ENCODE assay signal across 10 cellular contexts in genomic region chr2:54666741-54667639, GRCh38. TPM values are rescaled to one million over a fixed set of nuclear protein-coding genes. Genes with fewer than 3 reads are reported as not detected.
DNase-seq lines count a peak whose midpoint lies in the region; ATAC-seq and TF ChIP-seq lines count a peak whose summit lies in the region.
"Had no signal": no experiment of that assay in that cellular context is flagged by ENCODE, and none has a peak within 500 bp of the region (broad histone marks: within the 10 kb centered on the region; RNA-seq: fewer than 3 reads in every experiment).

No MANE protein-coding gene starts in this region.

- peaks cover 6% of the 10 kb centered on the region for H3K27me3 Mint-ChIP-seq in HFFc6 (ENCODE audit: insufficient read depth)
- H3K27me3 Mint-ChIP-seq in immature natural killer cell (ENCODE audit: low read depth in 3 of 3): peaks cover 0 to 15% (median 2%) of the 10 kb centered on the region in 3 donors

- H3K27ac Mint-ChIP-seq in HFFc6 (peak overlapping the region; percentile 85), immature natural killer cell (peak overlapping the region in 4 of 6 donors; percentile 5 to 80 (median 38))

- peaks cover 48% of the 10 kb centered on the region for H3K4me1 ChIP-seq in body of pancreas
- peaks cover 36 to 44% of the 10 kb centered on the region in 2 donors for H3K4me1 ChIP-seq in gastrocnemius medialis

- no peaks in the 10 kb centered on the region for H3K9me3 ChIP-seq in body of pancreas
- H3K9me3 ChIP-seq in gastrocnemius medialis: no peaks in the 10 kb centered on the region

- peaks cover 63% of the 10 kb centered on the region for H3K4me1 Mint-ChIP-seq in HFFc6 (ENCODE audit: low read depth)
- H3K4me1 Mint-ChIP-seq in immature natural killer cell: peaks cover 16 to 21% of the 10 kb centered on the region in 2 donors

- intact Hi-C loops in body of pancreas (cut with DNase I) (no loop called here), gastrocnemius medialis (cut with DNase I; ENCODE audit: low total_unique reads) (loop anchor here (1.0 to 10.0 kb wide), 2 partner anchors 171 to 348 kb away; no protein-coding TSS in a partner anchor)

- WGBS in body of pancreas, 2 donors: 61 to 62% methylated on average over 10 of the region's 10 CpGs

- no peak overlapping the region for H3K4me3 ChIP-seq in body of pancreas
- H3K4me3 ChIP-seq in gastrocnemius medialis: peak overlapping the region in 1 of 4 donors; percentile 14

- no peak for TF ChIP-seq CTCF in HFFc6 (IDR thresholded peaks at IDR 0.05)
- TF ChIP-seq CTCF in body of pancreas (IDR thresholded peaks at IDR 0.05): no peak
- TF ChIP-seq CTCF in gastrocnemius medialis (IDR thresholded peaks at IDR 0.05 in 4 of 5, conservative IDR thresholded peaks at IDR 0.05 in 1 of 5): no peak

- no peaks in the 10 kb centered on the region for H3K27me3 ChIP-seq in body of pancreas
- no peaks in the 10 kb centered on the region for H3K27me3 ChIP-seq in gastrocnemius medialis

- peak overlapping the region; percentile 8 to 66 (median 56) for H3K27ac ChIP-seq in body of pancreas
- H3K27ac ChIP-seq in gastrocnemius medialis: peak overlapping the region; percentile 67 to 73 (median 71)

- peak; percentile 5 for DNase-seq in HFFc6
- DNase-seq in body of pancreas: peak; percentile 33 to 76 (median 65)
- DNase-seq in immature natural killer cell: no peak
- no peak for DNase-seq in gastrocnemius medialis
- DNase-seq in germinal center (ENCODE audit: low spot score): no peak
- no peak for DNase-seq in NOMO-1 treated with DMSO at 0.1 percent for 48 hours (lab: John Stamatoyannopoulos, UW; ENCODE audit: unreplicated experiment)
- no peak for DNase-seq in NCI-H526 treated with DMSO at 0.1 percent for 48 hours (lab: John Stamatoyannopoulos, UW)
- DNase-seq: GDM1; stimulated activated CD4-positive, alpha-beta T cell treated with anti-CD3 and anti-CD28 coated beads, Interleukin-4, amount 100 ng/mL, for 1 hour had no signal

- H3K9me3 Mint-ChIP-seq in HFFc6: no peaks in the 10 kb centered on the region
- H3K9me3 Mint-ChIP-seq in immature natural killer cell: no peaks in the 10 kb centered on the region

- no peak for TF ChIP-seq POLR2A in body of pancreas (IDR thresholded peaks at IDR 0.05)
- no peak for TF ChIP-seq POLR2A in gastrocnemius medialis (IDR thresholded peaks at IDR 0.05)

- H3K36me3 ChIP-seq in body of pancreas (replicated peaks in 1 of 2; ENCODE audit: insufficient read depth in 1 of 2, low read depth in 2 of 2): peaks cover 0 to 13% of the 10 kb centered on the region in 2 donors
- H3K36me3 ChIP-seq in gastrocnemius medialis: peaks cover 0 to 72% of the 10 kb centered on the region in 2 donors

- ATAC-seq in body of pancreas (peak; percentile 73), gastrocnemius medialis (peak; percentile 31 to 37), GM18498 (IDR thresholded peaks at IDR 0.05; ENCODE audit: unreplicated experiment) (no peak)

- H3K36me3 Mint-ChIP-seq in HFFc6 (ENCODE audit: low read depth) (peaks cover 73% of the 10 kb centered on the region), immature natural killer cell (peaks cover 33 to 72% (median 42%) of the 10 kb centered on the region in 3 donors)

- in situ Hi-C loops in gastrocnemius medialis (cut with MboI; ENCODE audit: low sequenced_read_pairs in 4 of 4): loop anchor here in 1 of 4 donors (25.0 kb wide), 1 partner anchor 170 kb away; no protein-coding TSS in a partner anchor

- H3K4me3 Mint-ChIP-seq in HFFc6 (no peak overlapping the region), immature natural killer cell (no peak overlapping the region)

RNA-seq across cellular contexts. Expression of gene EML6, which starts 56.5 kb away (rescaled TPM):
- under 1 TPM; 0.05 to 0.37 (median 0.25) TPM for total RNA-seq in HFFc6 (2021; fragmentation: NEBNext Ultra II Directional; extraction: Animal tissue kit (Norgen Biotek cat#: 25700))
- total RNA-seq in body of pancreas (1 to 10 TPM; 2.3 to 2.6 TPM), gastrocnemius medialis (10 to 100 TPM in 2 of 4 donors, 1 to 10 TPM in 2; 2.7 to 42.5 (median 11.9) TPM)
- polyA plus RNA-seq in immature natural killer cell: under 1 TPM in 1 of 3 donors, not detected in 2; 0.02 TPM

Comparison
In these comparisons a context has a peak if more than half of its experiments do, and no peak if none do; other contexts are left out.
1. DNase-seq: peak in HFFc6 (single experiment) and body of pancreas (4 of 4); none in immature natural killer cell (0 of 3), gastrocnemius medialis (0 of 2), germinal center (single experiment), NOMO-1 treated with DMSO at 0.1 percent for 48 hours (single experiment) and NCI-H526 treated with DMSO at 0.1 percent for 48 hours (single experiment).